Comparison of ENCODE assay signal across 25 cellular contexts in genomic region chr6:111988926-111989325, GRCh38.
A peak's percentile ranks its signal among the peaks of the same experiment; 100 is the strongest.
DNase-seq lines count a peak whose midpoint lies in the region; ATAC-seq and TF ChIP-seq lines count a peak whose summit lies in the region.
"Had no signal": no experiment of that assay in that cellular context is flagged by ENCODE, and none has a peak within 500 bp of the region (broad histone marks: within the 10 kb centered on the region; RNA-seq: fewer than 3 reads in every experiment).

No MANE protein-coding gene starts in this region.

- no peak overlapping the region for H3K23ac ChIP-seq in mesenchymal stem cell (ENCODE audit: low read length in 2 of 2)

- H4K8ac ChIP-seq in mesenchymal stem cell (ENCODE audit: low read length): no peak overlapping the region

- H3K9me3 ChIP-seq in mesenchymal stem cell (ENCODE audit: control insufficient read depth, low read length): no peaks in the 10 kb centered on the region
- H3K9me3 ChIP-seq: left lung, MG63, right lobe of liver, suprapubic skin had no signal

- H3K36me3 ChIP-seq in mesenchymal stem cell (ENCODE audit: control insufficient read depth in 1 of 2, insufficient read depth in 2 of 2, low read depth in 1 of 2, low read length in 2 of 2): no peaks in the 10 kb centered on the region
- H3K36me3 ChIP-seq: left lung, MG63, right lobe of liver, suprapubic skin had no signal

- H3K27me3 Mint-ChIP-seq in activated naive CD4-positive, alpha-beta T cell treated with anti-CD3 and anti-CD28 coated beads, Interleukin-2, amount 50 U/mL, for 24 hours: no peaks in the 10 kb centered on the region
- H3K27me3 Mint-ChIP-seq in activated T-helper 17 cell treated with anti-CD3 and anti-CD28 coated beads, Interleukin-2, amount 50 U/mL, for 72 hours: no peaks in the 10 kb centered on the region

- no peak overlapping the region for H2AK5ac ChIP-seq in mesenchymal stem cell (ENCODE audit: low read length, severe bottlenecking)

- H3K36me3 Mint-ChIP-seq in activated naive CD4-positive, alpha-beta T cell treated with anti-CD3 and anti-CD28 coated beads, Interleukin-2, amount 50 U/mL, for 24 hours: peaks cover 6% of the 10 kb centered on the region
- H3K36me3 Mint-ChIP-seq in activated T-helper 17 cell treated with anti-CD3 and anti-CD28 coated beads, Interleukin-2, amount 50 U/mL, for 72 hours (ENCODE audit: low read depth): no peaks in the 10 kb centered on the region

- peak overlapping the region; percentile 26 for H3K4me3 Mint-ChIP-seq in activated naive CD4-positive, alpha-beta T cell treated with anti-CD3 and anti-CD28 coated beads, Interleukin-2, amount 50 U/mL, for 24 hours
- peak overlapping the region; percentile 72 for H3K4me3 Mint-ChIP-seq in activated T-helper 17 cell treated with anti-CD3 and anti-CD28 coated beads, Interleukin-2, amount 50 U/mL, for 72 hours
- H3K4me3 Mint-ChIP-seq: mesothelial cell of epicardium, neural crest cell had no signal

- peak overlapping the region; percentile 90 for H3K27ac Mint-ChIP-seq in activated naive CD4-positive, alpha-beta T cell treated with anti-CD3 and anti-CD28 coated beads, Interleukin-2, amount 50 U/mL, for 24 hours
- peak overlapping the region; percentile 91 for H3K27ac Mint-ChIP-seq in activated T-helper 17 cell treated with anti-CD3 and anti-CD28 coated beads, Interleukin-2, amount 50 U/mL, for 72 hours

- H3K4me2 ChIP-seq in mesenchymal stem cell (ENCODE audit: low read length, poor library complexity, severe bottlenecking): no peak overlapping the region

- no peak for DNase-seq in activated naive CD4-positive, alpha-beta T cell (lab: John Stamatoyannopoulos, UW)
- DNase-seq in mesenchymal stem cell (no peak), NCI-H510A treated with DMSO at 0.1 percent for 48 hours (lab: John Stamatoyannopoulos, UW) (no peak)
- DNase-seq: activated effector memory CD4-positive, alpha-beta T cell treated with anti-CD3 and anti-CD28 coated beads, Interleukin-2, amount 50 U/mL, for 16 hours; cerebellar nuclear complex; effector CD4-positive, alpha-beta T cell; foreskin melanocyte; left lung; MG63; NCI-H446; PC-3; right lobe of liver; Right ventricle myocardium superior; stimulated activated CD4-positive, alpha-beta T cell treated with anti-CD3 and anti-CD28 coated beads, Interleukin-15, amount 100 ng/mL, for 24 hours; stimulated activated CD8-positive, alpha-beta memory T cell treated with anti-CD3 and anti-CD28 coated beads, Interleukin-4, amount 100 ng/mL, for 48 hours; SW 1271 had no signal

- H3K9me3 Mint-ChIP-seq in activated naive CD4-positive, alpha-beta T cell treated with anti-CD3 and anti-CD28 coated beads, Interleukin-2, amount 50 U/mL, for 24 hours: peaks cover 2% of the 10 kb centered on the region
- H3K9me3 Mint-ChIP-seq in activated T-helper 17 cell treated with anti-CD3 and anti-CD28 coated beads, Interleukin-2, amount 50 U/mL, for 72 hours: no peaks in the 10 kb centered on the region

- no peak overlapping the region for H3K4ac ChIP-seq in mesenchymal stem cell (ENCODE audit: low read depth in 1 of 2, low read length in 2 of 2)

- no peaks in the 10 kb centered on the region for H3K79me1 ChIP-seq in mesenchymal stem cell (replicated peaks; ENCODE audit: low read length, poor library complexity, severe bottlenecking)

- no peak for ATAC-seq in activated T-helper 17 cell treated with anti-CD3 and anti-CD28 coated beads, Interleukin-2, amount 50 U/mL, for 72 hours (replicated peaks)
- ATAC-seq in GM19324 (IDR thresholded peaks at IDR 0.05; ENCODE audit: low FRiP score, unreplicated experiment) (no peak), GM18505 (IDR thresholded peaks at IDR 0.05; ENCODE audit: unreplicated experiment) (no peak)
- ATAC-seq: esophagus mucosa, left lung, PC-3 had no signal

- H2BK12ac ChIP-seq in mesenchymal stem cell (ENCODE audit: low read length in 2 of 2): peak overlapping the region in 1 of 2 experiments; percentile 28

- no peak overlapping the region for H2BK15ac ChIP-seq in mesenchymal stem cell (ENCODE audit: low read depth, poor library complexity, severe bottlenecking)

- no peak overlapping the region for H2BK120ac ChIP-seq in mesenchymal stem cell (ENCODE audit: low read depth, low read length)

- no peaks in the 10 kb centered on the region for H3K27me3 ChIP-seq in mesenchymal stem cell (ENCODE audit: control insufficient read depth in 1 of 2, insufficient read depth in 1 of 2, low read length in 2 of 2)
- H3K27me3 ChIP-seq: left lung, MG63, right lobe of liver, suprapubic skin had no signal

- no peak overlapping the region for H3K18ac ChIP-seq in mesenchymal stem cell (ENCODE audit: low read depth in 1 of 2, low read length in 2 of 2)

- no peak overlapping the region for H3K4me3 ChIP-seq in mesenchymal stem cell (ENCODE audit: insufficient read depth in 1 of 2, low read depth in 1 of 2, low read length in 2 of 2)
- H3K4me3 ChIP-seq: left lung, MG63, right lobe of liver, suprapubic skin had no signal

- no peak for TF ChIP-seq POLR2A in GM18505 (IDR thresholded peaks at IDR 0.05; ENCODE audit: borderline replicate concordance, extremely low read depth, insufficient read depth, insufficient read length)

- H3K4me1 ChIP-seq in mesenchymal stem cell (ENCODE audit: control insufficient read depth, insufficient read depth, low read depth, low read length): peaks cover 3% of the 10 kb centered on the region
- H3K4me1 ChIP-seq: right lobe of liver had no signal

- no peak overlapping the region for H3K27ac ChIP-seq in mesenchymal stem cell (ENCODE audit: low read length, poor library complexity, severe bottlenecking)
- H3K27ac ChIP-seq: left lung, right lobe of liver, suprapubic skin, VCaP had no signal

- no peak overlapping the region for H3K9ac ChIP-seq in mesenchymal stem cell (ENCODE audit: low read length)

- peak overlapping the region; percentile 25 for H4K91ac ChIP-seq in mesenchymal stem cell (ENCODE audit: low read length)

- 100% methylated on average over 1 of the region's 2 CpGs for WGBS in mesenchymal stem cell

- H2AFZ ChIP-seq in mesenchymal stem cell (ENCODE audit: low read depth, low read length): no peak overlapping the region

- H2BK5ac ChIP-seq in mesenchymal stem cell (ENCODE audit: low read depth, low read length, poor library complexity, severe bottlenecking): no peak overlapping the region

- no peak overlapping the region for H3K14ac ChIP-seq in mesenchymal stem cell (ENCODE audit: low read length in 2 of 2)

- peaks cover 95% of the 10 kb centered on the region for H3K4me1 Mint-ChIP-seq in activated naive CD4-positive, alpha-beta T cell treated with anti-CD3 and anti-CD28 coated beads, Interleukin-2, amount 50 U/mL, for 24 hours
- peaks cover 66% of the 10 kb centered on the region for H3K4me1 Mint-ChIP-seq in activated T-helper 17 cell treated with anti-CD3 and anti-CD28 coated beads, Interleukin-2, amount 50 U/mL, for 72 hours
